Comparison of ENCODE assay signal across 2 cellular contexts in the genomic region with DNA sequence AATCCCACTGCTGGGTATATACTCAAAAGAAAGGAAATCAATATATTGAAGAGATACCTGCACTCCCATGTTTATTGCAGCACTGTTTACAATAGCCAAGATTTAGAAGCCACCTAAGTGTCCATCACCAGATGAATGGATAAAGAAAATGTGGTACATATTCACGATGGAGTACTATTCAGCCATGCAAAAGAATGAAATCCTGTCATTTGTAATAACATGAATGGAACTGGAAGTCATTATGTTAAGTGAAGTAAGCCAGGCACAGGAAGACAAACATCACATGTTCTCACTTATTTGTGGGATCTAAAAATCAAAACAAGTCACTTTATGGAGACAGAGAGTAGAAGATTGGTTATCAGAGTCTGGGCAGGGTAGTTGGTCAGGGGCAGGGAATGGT. TPM values are rescaled to one million over a fixed set of nuclear protein-coding genes. Genes with fewer than 3 reads are reported as not detected.
A peak's percentile ranks its signal among the peaks of the same experiment; 100 is the strongest.
DNase-seq lines count a peak whose midpoint lies in the region; ATAC-seq, FAIRE-seq and TF ChIP-seq lines count a peak whose summit lies in the region.
"Not testable (repeated sequence)": the region's sequence is repeated elsewhere in the genome, so short reads cannot be mapped to it uniquely, and the experiment has no call there.

No MANE protein-coding gene starts in this region.

- in situ Hi-C loops in K562 (cut with MboI): not testable (repeated sequence)

- H3K9me1 ChIP-seq in K562 (ENCODE audit: control insufficient read depth, insufficient read depth, low read length): not testable (repeated sequence)

- H2AFZ ChIP-seq in K562 (ENCODE audit: low read depth, low read length): not testable (repeated sequence)

- H3K36me3 ChIP-seq in HEK293 (ENCODE audit: control insufficient read depth in 2 of 2, insufficient read depth in 1 of 2, low read length in 2 of 2); K562 (ENCODE audit: control insufficient read depth, insufficient read depth, low read length): not testable (repeated sequence)

- not testable (repeated sequence) for H3K4me3 ChIP-seq in HEK293 (ENCODE audit: low read depth, low read length); K562

- not testable (repeated sequence) for H4K20me1 ChIP-seq in K562 (replicated peaks; ENCODE audit: control insufficient read depth, insufficient read depth, low read length)

- not testable (repeated sequence) for H3K4me2 ChIP-seq in K562 (ENCODE audit: insufficient read depth, low read length)

- TF ChIP-seq POLR2A in K562 (conservative IDR thresholded peaks at IDR 0.05): not testable (repeated sequence)

- not testable (repeated sequence) for H3K27ac ChIP-seq in HEK293 (ENCODE audit: extremely low read depth, low read depth, low read length); K562 (ENCODE audit: extremely low read depth, low read depth, low read length)

- BruUV-seq in K562 (replicated peaks; lab: Mats Ljungman, UMichigan): not testable (repeated sequence)

- intact Hi-C loops in K562 (cut with micrococcal nuclease): not testable (repeated sequence)

- whole genome bisulfite sequencing in K562 (ENCODE audit: insufficient coverage, low coverage, missing lambda C conversion rate): 4% methylated on average over 1 of the region's 1 CpG

- ATAC-seq in K562: not testable (repeated sequence)

- not testable (repeated sequence) for H3K79me2 ChIP-seq in K562 (ENCODE audit: control insufficient read depth, insufficient read depth, low read length)

- CTCF ChIA-PET in HEK293 (lab: Yijun Ruan, JAX); K562 (lab: Yijun Ruan, JAX; ENCODE audit: low intra/inter-chr PET ratio): not testable (repeated sequence)

- POLR2A ChIA-PET in HEK293 (lab: Yijun Ruan, JAX): interaction anchor here (1.8 kb wide), 1 partner anchor 8 kb away, joined by 7 read pairs; the partner anchor contains the start of gene TAF1B
- POLR2A ChIA-PET in K562 (lab: Yijun Ruan, JAX): not testable (repeated sequence)

- not testable (repeated sequence) for H3K9ac ChIP-seq in K562 (ENCODE audit: insufficient read depth in 1 of 2, low read depth in 2 of 2, low read length in 2 of 2)

- TF ChIP-seq RAD21 in K562 (CRISPR knock-in tag; conservative IDR thresholded peaks at IDR 0.05 in 1 of 2, IDR thresholded peaks at IDR 0.05 in 1 of 2): not testable (repeated sequence)

- not testable (repeated sequence) for H3K9me3 ChIP-seq in HEK293 (ENCODE audit: control insufficient read depth, insufficient read depth, low read depth, low read length); K562 (replicated peaks; ENCODE audit: control insufficient read depth, insufficient read depth, low read depth, low read length)

- TF ChIP-seq CTCF in HEK293 (tag by site-specific recombination; IDR thresholded peaks at IDR 0.05); K562 (IDR thresholded peaks at IDR 0.05 in 2 of 3, conservative IDR thresholded peaks at IDR 0.05 in 1 of 3; ENCODE audit: insufficient read depth in 2 of 3, low read depth in 1 of 3, low read length in 3 of 3): not testable (repeated sequence)

- not testable (repeated sequence) for H3K27me3 ChIP-seq in K562 (ENCODE audit: control insufficient read depth in 2 of 2, insufficient read depth in 2 of 2, low read length in 2 of 2)

- not testable (repeated sequence) for DNase-seq in K562 (ENCODE audit: extremely low read depth in 1 of 4, low spot score in 3 of 4)

- FAIRE-seq in K562 (lab: Jason Lieb, UNC): not testable (repeated sequence)

- H3K4me1 ChIP-seq in HEK293 (ENCODE audit: control insufficient read depth, insufficient read depth, low read length): not testable (repeated sequence)
- H3K4me1 ChIP-seq in K562 (replicated peaks in 1 of 2; ENCODE audit: control insufficient read depth in 2 of 2, insufficient read depth in 2 of 2, low read length in 2 of 2): peaks cover 0 to 17% of the 10 kb centered on the region in 2 experiments; a peak in 3 of 5 replicates

- TF ChIP-seq EP300 in K562 (IDR thresholded peaks at IDR 0.05; ENCODE audit: low read length): not testable (repeated sequence)

TF ChIP-seq in HEK293, 187 proteins besides CTCF, POLR2A, EP300 and RAD21:
- peak; percentile 77; the same call in 1 of the 2 replicates for TF ChIP-seq ZNF146 (tag by site-specific recombination; IDR thresholded peaks at IDR 0.05)

TF ChIP-seq in K562, 482 proteins besides CTCF, POLR2A, EP300 and RAD21:
- peak; percentile 56 for TF ChIP-seq ZNF146 (CRISPR knock-in tag; IDR thresholded peaks at IDR 0.05; ENCODE audit: unreplicated experiment)
- peak; percentile 29 for TF ChIP-seq RBM25 (IDR thresholded peaks at IDR 0.05; ENCODE audit: low read depth, low read length, severe bottlenecking)

RNA-seq across cellular contexts. Expression of gene TAF1B, which starts 8.2 kb away (rescaled TPM):
- total RNA-seq in K562 (2011; cell fraction: chromatin; rRNA removed; ENCODE audit: low replicate concordance): 21.8 and 60.0 TPM in 2 replicates
- total RNA-seq in K562 (2011; cell fraction: nucleolus; rRNA removed): 8.7 and 11.8 TPM in 2 replicates
- 28.4 and 35.4 TPM in 2 replicates for total RNA-seq in K562 (2011; cell fraction: nucleoplasm; rRNA removed)
- total RNA-seq in K562 (2014; rRNA removed) (8.8 and 15.3 TPM in 2 replicates), K562 (2014; rRNA removed; fragmentation: Illumina TruSeq; extraction: Trizol) (25.1 and 28.4 TPM in 2 replicates), K562 (2015; rRNA removed; fragmentation: Illumina TruSeq; extraction: Trizol) (24.3 and 24.8 TPM in 2 replicates), K562 (2021) (20.4 and 20.7 TPM in 2 replicates)
- polyA plus RNA-seq in K562 (2011; rRNA removed) (11.5 and 17.3 TPM in 2 replicates), K562 (2014; fragmentation: Illumina TruSeq; extraction: Trizol) (15.0 and 16.8 TPM in 2 replicates), K562 (2014; fragmentation: Nextera tagmentation; extraction: Ambion mirVana) (10 to 100 TPM; 13.2 to 17.4 TPM), K562 (2014; rRNA removed) (9.9 and 12.9 TPM in 2 replicates)
- 3.0 and 4.9 TPM in 2 replicates for polyA plus RNA-seq in K562 (2011; cell fraction: cytosol; rRNA removed)
- 10.8 and 13.1 TPM in 2 replicates for polyA plus RNA-seq in K562 (2011; cell fraction: nucleus; rRNA removed)
- polyA plus RNA-seq in K562 (2012): 9.6 and 9.9 TPM in 2 replicates
- 27.9 and 37.5 TPM in 2 replicates for polyA minus RNA-seq in K562 (2011; rRNA and poly(A)+ RNA removed)
- polyA minus RNA-seq in K562 (2011; cell fraction: cytosol; rRNA and poly(A)+ RNA removed): 11.2 and 13.0 TPM in 2 replicates
- 26.1 and 43.8 TPM in 2 replicates for polyA minus RNA-seq in K562 (2011; cell fraction: nucleus; rRNA and poly(A)+ RNA removed)
